In the genomic region with DNA sequence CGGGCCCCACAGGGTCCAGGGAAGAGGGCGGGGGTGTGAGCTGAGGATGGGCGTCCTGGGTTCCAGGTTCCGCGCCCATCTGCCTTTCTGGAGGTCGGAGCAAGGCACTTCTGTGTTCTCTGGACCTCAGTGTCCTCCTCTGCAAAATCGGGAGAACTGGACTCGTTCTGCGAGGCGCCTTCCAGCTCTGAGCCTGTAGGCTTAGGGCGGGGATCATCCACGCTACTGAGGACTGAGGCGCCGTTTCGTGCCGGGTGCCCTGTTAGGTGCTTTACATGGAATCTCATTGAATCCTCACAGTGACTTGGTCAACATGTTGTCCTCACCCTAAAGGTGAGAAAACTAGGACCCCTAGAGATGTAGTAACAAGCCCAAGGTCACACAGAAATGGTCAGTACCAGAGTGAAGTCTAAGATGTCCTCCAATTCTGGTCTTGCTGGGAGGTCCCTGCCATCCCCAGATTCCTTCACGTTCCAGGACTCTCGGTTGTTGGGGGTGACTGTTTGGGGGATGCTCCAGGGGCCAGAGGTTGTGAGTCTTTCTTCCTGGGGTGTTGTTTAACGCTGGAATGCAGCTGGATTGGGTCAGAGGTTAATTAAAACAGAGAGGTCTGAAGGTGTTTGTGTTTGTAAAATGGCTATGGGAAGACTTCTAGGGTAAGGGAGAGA, we compare ENCODE assay signal across 8 cellular contexts. TPM values are rescaled to one million over a fixed set of nuclear protein-coding genes. Genes with fewer than 3 reads are reported as not detected.
DNase-seq lines count a peak whose midpoint lies in the region; ATAC-seq and TF ChIP-seq lines count a peak whose summit lies in the region.

No MANE protein-coding gene starts in this region.

- H3K9me3 ChIP-seq in RWPE2 (ENCODE audit: severe bottlenecking) (no peaks in the 10 kb centered on the region), neural progenitor cell (ENCODE audit: low read depth) (no peaks in the 10 kb centered on the region)

- H3K4me2 ChIP-seq in neural progenitor cell = peak overlapping the region; percentile 85

- no peak for TF ChIP-seq CTCF in activated CD8-positive, alpha-beta T cell treated with anti-CD3 and anti-CD28 coated beads for 36 hours (IDR thresholded peaks at IDR 0.05)
- TF ChIP-seq CTCF in RWPE2 (IDR thresholded peaks at IDR 0.05; ENCODE audit: poor library complexity, severe bottlenecking) (no peak), fibroblast of villous mesenchyme (IDR thresholded peaks at IDR 0.05; ENCODE audit: insufficient read depth, low read depth, low read length) (no peak), neural progenitor cell (IDR thresholded peaks at IDR 0.05) (no peak)

- H3K79me2 ChIP-seq in neural progenitor cell (ENCODE audit: low read depth) = peaks cover 53% of the 10 kb centered on the region

- no peak for ATAC-seq in activated CD8-positive, alpha-beta T cell treated with anti-CD3 and anti-CD28 coated beads, Interleukin-2, amount 10 ng/mL, durations not matched to agents 7 days and 5 days
- ATAC-seq in activated CD8-positive, alpha-beta T cell treated with anti-CD3 and anti-CD28 coated beads for 36 hours = no peak
- ATAC-seq in RWPE2 (ENCODE audit: low read depth) (peak; percentile 58), GM21825 (IDR thresholded peaks at IDR 0.05; ENCODE audit: unreplicated experiment) (no peak)
- no peak for ATAC-seq in effector memory CD8-positive, alpha-beta T cell (replicated peaks)

- H3K4me3 Mint-ChIP-seq in activated CD8-positive, alpha-beta T cell treated with anti-CD3 and anti-CD28 coated beads, Interleukin-2, amount 10 ng/mL, durations not matched to agents 7 days and 5 days = peak overlapping the region; percentile 45
- no peak overlapping the region for H3K4me3 Mint-ChIP-seq in activated CD8-positive, alpha-beta T cell treated with anti-CD3 and anti-CD28 coated beads for 36 hours
- peak overlapping the region; percentile 90 for H3K4me3 Mint-ChIP-seq in neural progenitor cell
- H3K4me3 Mint-ChIP-seq in effector memory CD8-positive, alpha-beta T cell = peak overlapping the region in 1 of 2 donors; percentile 38

- H3K36me3 ChIP-seq in RWPE2 (ENCODE audit: low read depth) (no peaks in the 10 kb centered on the region), neural progenitor cell (no peaks in the 10 kb centered on the region)

- peaks cover 10% of the 10 kb centered on the region for H4K20me1 ChIP-seq in neural progenitor cell (ENCODE audit: low read depth)

- no peaks in the 10 kb centered on the region for H3K36me3 Mint-ChIP-seq in activated CD8-positive, alpha-beta T cell treated with anti-CD3 and anti-CD28 coated beads, Interleukin-2, amount 10 ng/mL, durations not matched to agents 7 days and 5 days (ENCODE audit: low read depth)
- no peaks in the 10 kb centered on the region for H3K36me3 Mint-ChIP-seq in activated CD8-positive, alpha-beta T cell treated with anti-CD3 and anti-CD28 coated beads for 36 hours (ENCODE audit: low read depth)
- H3K36me3 Mint-ChIP-seq in neural progenitor cell = peaks cover 13% of the 10 kb centered on the region
- H3K36me3 Mint-ChIP-seq in effector memory CD8-positive, alpha-beta T cell (ENCODE audit: insufficient read depth) = no peaks in the 10 kb centered on the region

- CTCF ChIA-PET in activated CD8-positive, alpha-beta T cell treated with anti-CD3 and anti-CD28 coated beads, Interleukin-2, amount 10 ng/mL, durations not matched to agents 7 days and 5 days (lab: Charles Lee) = no interaction called here
- CTCF ChIA-PET in activated CD8-positive, alpha-beta T cell treated with anti-CD3 and anti-CD28 coated beads for 36 hours (lab: Charles Lee) = no interaction called here

- no peak overlapping the region for H3K27ac Mint-ChIP-seq in activated CD8-positive, alpha-beta T cell treated with anti-CD3 and anti-CD28 coated beads, Interleukin-2, amount 10 ng/mL, durations not matched to agents 7 days and 5 days
- no peak overlapping the region for H3K27ac Mint-ChIP-seq in activated CD8-positive, alpha-beta T cell treated with anti-CD3 and anti-CD28 coated beads for 36 hours
- H3K27ac Mint-ChIP-seq in neural progenitor cell = peak overlapping the region; percentile 36
- H3K27ac Mint-ChIP-seq in effector memory CD8-positive, alpha-beta T cell = no peak overlapping the region

- no peaks in the 10 kb centered on the region for H3K4me1 ChIP-seq in RWPE2 (ENCODE audit: insufficient read depth, poor library complexity, severe bottlenecking)
- peaks cover 19% of the 10 kb centered on the region for H3K4me1 ChIP-seq in neural progenitor cell

- H3K4me1 Mint-ChIP-seq in activated CD8-positive, alpha-beta T cell treated with anti-CD3 and anti-CD28 coated beads, Interleukin-2, amount 10 ng/mL, durations not matched to agents 7 days and 5 days (ENCODE audit: low read depth) = no peaks in the 10 kb centered on the region
- H3K4me1 Mint-ChIP-seq in activated CD8-positive, alpha-beta T cell treated with anti-CD3 and anti-CD28 coated beads for 36 hours (ENCODE audit: low read depth) = peaks cover 6% of the 10 kb centered on the region
- peaks cover 17% of the 10 kb centered on the region for H3K4me1 Mint-ChIP-seq in neural progenitor cell
- no peaks in the 10 kb centered on the region for H3K4me1 Mint-ChIP-seq in effector memory CD8-positive, alpha-beta T cell (ENCODE audit: low read depth in 2 of 2)

- peak overlapping the region; percentile 59 for H2AFZ ChIP-seq in neural progenitor cell (replicated peaks)

- H3K27ac ChIP-seq in RWPE2 (ENCODE audit: poor library complexity, severe bottlenecking) (no peak overlapping the region), neural progenitor cell (peak overlapping the region; percentile 55)

- H3K4me3 ChIP-seq in RWPE2 (ENCODE audit: severe bottlenecking) = peak overlapping the region; percentile 69
- peak overlapping the region; percentile 58 for H3K4me3 ChIP-seq in fibroblast of villous mesenchyme (ENCODE audit: low read depth, low read length)
- H3K4me3 ChIP-seq in neural progenitor cell = peak overlapping the region; percentile 78

- POLR2A ChIA-PET in activated CD8-positive, alpha-beta T cell treated with anti-CD3 and anti-CD28 coated beads, Interleukin-2, amount 10 ng/mL, durations not matched to agents 7 days and 5 days (lab: Charles Lee) = no interaction called here
- POLR2A ChIA-PET in activated CD8-positive, alpha-beta T cell treated with anti-CD3 and anti-CD28 coated beads for 36 hours (lab: Charles Lee) = interaction anchor here (0.6 kb wide), 1 partner anchor 226 kb away, joined by 3 read pairs; no protein-coding TSS in a partner anchor

- peaks cover 36% of the 10 kb centered on the region for H3K27me3 Mint-ChIP-seq in activated CD8-positive, alpha-beta T cell treated with anti-CD3 and anti-CD28 coated beads, Interleukin-2, amount 10 ng/mL, durations not matched to agents 7 days and 5 days (ENCODE audit: low read depth)
- H3K27me3 Mint-ChIP-seq in activated CD8-positive, alpha-beta T cell treated with anti-CD3 and anti-CD28 coated beads for 36 hours = peaks cover 38% of the 10 kb centered on the region
- peaks cover 3% of the 10 kb centered on the region for H3K27me3 Mint-ChIP-seq in neural progenitor cell (ENCODE audit: insufficient read depth, low read depth)
- peaks cover 31 to 63% of the 10 kb centered on the region in 2 donors for H3K27me3 Mint-ChIP-seq in effector memory CD8-positive, alpha-beta T cell

- H3K9ac ChIP-seq in neural progenitor cell = no peak overlapping the region

- H3K27me3 ChIP-seq in RWPE2 (ENCODE audit: insufficient read depth, poor library complexity, severe bottlenecking) (peaks cover 5% of the 10 kb centered on the region), neural progenitor cell (peaks cover 24% of the 10 kb centered on the region)

- no peaks in the 10 kb centered on the region for H3K9me3 Mint-ChIP-seq in activated CD8-positive, alpha-beta T cell treated with anti-CD3 and anti-CD28 coated beads, Interleukin-2, amount 10 ng/mL, durations not matched to agents 7 days and 5 days (ENCODE audit: insufficient read depth)
- no peaks in the 10 kb centered on the region for H3K9me3 Mint-ChIP-seq in activated CD8-positive, alpha-beta T cell treated with anti-CD3 and anti-CD28 coated beads for 36 hours
- peaks cover 13% of the 10 kb centered on the region for H3K9me3 Mint-ChIP-seq in neural progenitor cell
- H3K9me3 Mint-ChIP-seq in effector memory CD8-positive, alpha-beta T cell = no peaks in the 10 kb centered on the region

- peaks cover 21% of the 10 kb centered on the region for H3F3A ChIP-seq in neural progenitor cell (ENCODE audit: low read depth)

- DNase-seq in activated CD8-positive, alpha-beta T cell treated with anti-CD3 and anti-CD28 coated beads, Interleukin-2, amount 10 ng/mL, durations not matched to agents 7 days and 5 days = no peak
- no peak for DNase-seq in activated CD8-positive, alpha-beta T cell treated with anti-CD3 and anti-CD28 coated beads for 36 hours
- DNase-seq in RWPE2 (ENCODE audit: low spot score) (no peak), fibroblast of villous mesenchyme (ENCODE audit: low read depth) (no peak), neural progenitor cell (ENCODE audit: low spot score) (peak; percentile 62), amniotic stem cell (lab: John Stamatoyannopoulos, UW) (no peak)
- DNase-seq in effector memory CD8-positive, alpha-beta T cell = no peak

- intact Hi-C loops in activated CD8-positive, alpha-beta T cell treated with anti-CD3 and anti-CD28 coated beads for 36 hours (cut with micrococcal nuclease) = no loop called here

RNA-seq across cellular contexts. Expression of gene PRKAA2, which starts 0.7 kb away (rescaled TPM):
- not detected for total RNA-seq in activated CD8-positive, alpha-beta T cell treated with anti-CD3 and anti-CD28 coated beads, Interleukin-2, amount 10 ng/mL, durations not matched to agents 7 days and 5 days
- total RNA-seq in activated CD8-positive, alpha-beta T cell treated with anti-CD3 and anti-CD28 coated beads for 36 hours = not detected
- 0.32 and 1.3 TPM in 2 replicates for total RNA-seq in fibroblast of villous mesenchyme
- total RNA-seq in neural progenitor cell (ENCODE audit: low replicate concordance) = 16.9 and 25.8 TPM in 2 replicates
